1 cellular context compared by ENCODE assay signal in genomic region chr3:17742092-17742836, GRCh38.
A peak's percentile ranks its signal among the peaks of the same experiment; 100 is the strongest.
TF ChIP-seq lines count a peak whose summit lies in the region.

TSS of gene TBC1D5 (minus strand) at chr3:17742631. CDS start at chr3:17508570, 234,061 bp downstream.

TF ChIP-seq in K562, 482 proteins besides CTCF, POLR2A, EP300 and RAD21 (continued from another document and continues in another):
- TF ChIP-seq ZBTB12 (CRISPR knock-in tag; IDR thresholded peaks at IDR 0.05) (no peak), JUND (IDR thresholded peaks at IDR 0.05; ENCODE audit: borderline replicate concordance, low read depth, low read length) (0 out of 2 replicates have a peak, but pooled peaks have one; percentile 7), JUND (tag; IDR thresholded peaks at IDR 0.05; ENCODE audit: borderline replicate concordance, low read depth, low read length) (no peak; the same call in 2 of the 3 replicates), CEBPZ (IDR thresholded peaks at IDR 0.05; ENCODE audit: borderline replicate concordance, low read depth, low read length) (no peak), BRF1 (IDR thresholded peaks at IDR 0.05; ENCODE audit: borderline replicate concordance, extremely low read depth, insufficient read length) (no peak), TEAD1 (CRISPR knock-in tag; IDR thresholded peaks at IDR 0.05) (peak; percentile 33 to 90; a peak in 3 of 4 replicates), KAT7 (CRISPR knock-in tag; IDR thresholded peaks at IDR 0.05; ENCODE audit: borderline replicate concordance) (peak; percentile 93; the same call in 1 of the 2 replicates), NEUROD1 (IDR thresholded peaks at IDR 0.05; ENCODE audit: borderline replicate concordance, low read depth, low read length, partially characterized antibody) (no peak), ZBTB1 (CRISPR knock-in tag; IDR thresholded peaks at IDR 0.05; ENCODE audit: borderline replicate concordance, low read depth) (peak; percentile 43), FOS (IDR thresholded peaks at IDR 0.05; ENCODE audit: extremely low read depth, insufficient read length) (no peak), NR3C1 (CRISPR knock-in tag; IDR thresholded peaks at IDR 0.05) (no peak; the same call in none of the 2 replicates), ZNF165 (CRISPR knock-in tag; IDR thresholded peaks at IDR 0.05; ENCODE audit: borderline replicate concordance) (no peak), ZNF280B (CRISPR knock-in tag; IDR thresholded peaks at IDR 0.05) (no peak), PRMT5 (CRISPR knock-in tag; IDR thresholded peaks at IDR 0.05) (no peak), TRIM25 (IDR thresholded peaks at IDR 0.05; ENCODE audit: borderline replicate concordance) (no peak), HIVEP1 (CRISPR knock-in tag; IDR thresholded peaks at IDR 0.05) (no peak; the same call in 1 of the 2 replicates), JUNB (CRISPR knock-in tag; conservative IDR thresholded peaks at IDR 0.05) (no peak), ZNF280A (IDR thresholded peaks at IDR 0.05; ENCODE audit: low read depth, partially characterized antibody) (no peak), HMGN3 (IDR thresholded peaks at IDR 0.05; ENCODE audit: borderline replicate concordance, extremely low read depth, insufficient read length, low read depth, low read length) (peak; percentile 92), MTF1 (CRISPR knock-in tag; IDR thresholded peaks at IDR 0.05; ENCODE audit: borderline replicate concordance) (no peak), ZNF589 (CRISPR knock-in tag; IDR thresholded peaks at IDR 0.05; ENCODE audit: low read depth) (no peak), ELK3 (CRISPR knock-in tag; IDR thresholded peaks at IDR 0.05) (no peak), POU5F1 (IDR thresholded peaks at IDR 0.05; ENCODE audit: borderline replicate concordance, low read depth, low read length, partially characterized antibody) (no peak), ZNF512 (tag; IDR thresholded peaks at IDR 0.05) (no peak), ZNF444 (CRISPR knock-in tag; IDR thresholded peaks at IDR 0.05) (peak; percentile 58; the same call in 1 of the 2 replicates), MITF (IDR thresholded peaks at IDR 0.05) (peak; percentile 95), TEAD4 (IDR thresholded peaks at IDR 0.05; ENCODE audit: low read length) (0 out of 2 replicates have a peak, but pooled peaks have one; percentile 22), TEAD4 (CRISPR knock-in tag; IDR thresholded peaks at IDR 0.05; ENCODE audit: borderline replicate concordance) (peak; percentile 81; the same call in 1 of the 2 replicates), ESRRB (CRISPR knock-in tag; IDR thresholded peaks at IDR 0.05; ENCODE audit: borderline replicate concordance) (no peak), RBFOX2 (IDR thresholded peaks at IDR 0.05; ENCODE audit: low read depth, low read length) (peak; percentile 95), E2F1 (CRISPR knock-in tag; IDR thresholded peaks at IDR 0.05) (peak; percentile 33; the same call in 1 of the 2 replicates), ZNF143 (CRISPR knock-in tag; IDR thresholded peaks at IDR 0.05) (peak; percentile 35; the same call in 1 of the 2 replicates), NFE2L1 (tag; IDR thresholded peaks at IDR 0.05; ENCODE audit: borderline replicate concordance, low read depth) (no peak), ATF4 (CRISPR knock-in tag; IDR thresholded peaks at IDR 0.05) (0 out of 2 replicates have a peak, but pooled peaks have one; percentile 5), E2F3 (CRISPR knock-in tag; IDR thresholded peaks at IDR 0.05) (peak; percentile 87), ZNF639 (CRISPR knock-in tag; conservative IDR thresholded peaks at IDR 0.05 in 1 of 2, IDR thresholded peaks at IDR 0.05 in 1 of 2) (peak in 1 of 2 experiments; percentile 97; a peak in 2 of 4 replicates), PATZ1 (CRISPR knock-in tag; IDR thresholded peaks at IDR 0.05; ENCODE audit: borderline replicate concordance) (no peak)
